Comparison of ENCODE assay signal across 27 cellular contexts in the genomic region with DNA sequence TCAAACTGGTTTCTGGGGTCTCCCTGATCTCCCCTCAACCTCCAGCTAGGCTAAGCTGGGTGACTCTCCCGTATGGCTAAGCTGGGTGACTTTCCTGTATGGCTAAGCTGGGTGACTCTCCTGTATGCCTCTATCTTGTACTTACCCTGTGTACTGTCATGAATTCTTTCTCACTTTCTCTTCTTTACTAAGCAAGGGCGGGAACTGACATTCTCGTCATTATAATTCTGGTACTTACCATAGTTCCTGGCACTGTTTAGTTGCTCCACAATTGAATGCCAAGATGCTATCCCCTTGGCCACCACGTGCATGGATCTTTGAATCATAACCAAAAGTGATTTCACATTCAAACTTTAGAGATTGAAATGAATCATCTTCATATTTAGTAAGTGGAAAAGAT. TPM values are rescaled to one million over a fixed set of nuclear protein-coding genes. Genes with fewer than 3 reads are reported as not detected.
DNase-seq lines count a peak whose midpoint lies in the region; ATAC-seq and TF ChIP-seq lines count a peak whose summit lies in the region.
"Had no signal": no experiment of that assay in that cellular context is flagged by ENCODE, and none has a peak within 500 bp of the region (broad histone marks: within the 10 kb centered on the region; RNA-seq: fewer than 3 reads in every experiment).

No MANE protein-coding gene starts in this region.

- no peak overlapping the region for H3K4me2 ChIP-seq in IMR-90 (ENCODE audit: low read depth, low read length)
- no peak overlapping the region for H3K4me2 ChIP-seq in fibroblast of lung (ENCODE audit: extremely low read depth, insufficient read depth, low read length)
- H3K4me2 ChIP-seq: neural progenitor cell had no signal

- WGBS in IMR-90 (ENCODE audit: extremely low coverage in 2 of 2, insufficient read length in 1 of 2), 2 experiments = 100% methylated on average over 2 of the region's 4 CpGs; no CpG with 5 or more reads in 1 of the 2 experiments

- no peak overlapping the region for H3K56ac ChIP-seq in IMR-90 (ENCODE audit: extremely low read depth, insufficient read depth, low read length)

- no peak overlapping the region for H2BK15ac ChIP-seq in IMR-90 (ENCODE audit: low read depth, low read length)

- H3K23ac ChIP-seq in IMR-90 (ENCODE audit: low read depth, low read length) = no peak overlapping the region

- H2AK5ac ChIP-seq in IMR-90 (ENCODE audit: low read depth, low read length) = no peak overlapping the region

- H3K4ac ChIP-seq in IMR-90 (ENCODE audit: low read depth, low read length) = no peak overlapping the region

- in situ Hi-C loops in IMR-90 (cut with MboI; ENCODE audit: low sequenced_read_pairs) = no loop called here

- H2AFZ ChIP-seq in IMR-90 (replicated peaks; ENCODE audit: low read length, poor library complexity) (no peak overlapping the region), fibroblast of lung (ENCODE audit: low read length) (no peak overlapping the region)
- H2AFZ ChIP-seq: neural progenitor cell had no signal

- H3K4me3 ChIP-seq in IMR-90 (ENCODE audit: insufficient read depth, low read depth, low read length) (no peak overlapping the region), fibroblast of lung (replicated peaks in 1 of 4; ENCODE audit: control extremely low read depth in 1 of 4, insufficient read depth in 1 of 4, low read depth in 3 of 4, low read length in 4 of 4) (no peak overlapping the region)
- H3K4me3 ChIP-seq: HAP-1, neural progenitor cell, right atrium auricular region had no signal

- H4K5ac ChIP-seq in IMR-90 (ENCODE audit: low read depth, low read length) = no peak overlapping the region

- no peak overlapping the region for H4K8ac ChIP-seq in IMR-90 (ENCODE audit: low read depth in 2 of 2, low read length in 2 of 2)

- H3K4me1 ChIP-seq in IMR-90 (ENCODE audit: control insufficient read depth, insufficient read depth, low read length) (no peaks in the 10 kb centered on the region), fibroblast of lung (ENCODE audit: control insufficient read depth, extremely low read depth, insufficient read depth, low read length) (no peaks in the 10 kb centered on the region)
- H3K4me1 ChIP-seq: HAP-1, neural progenitor cell, right atrium auricular region had no signal

- no peak overlapping the region for H2BK20ac ChIP-seq in IMR-90 (ENCODE audit: low read depth, low read length)

- ATAC-seq in IMR-90 (ENCODE audit: low read depth) (no peak), HG03175 (IDR thresholded peaks at IDR 0.05; ENCODE audit: unreplicated experiment) (no peak)
- no peak for ATAC-seq in stimulated activated naive CD8-positive, alpha-beta T cell treated with anti-CD3 and anti-CD28 coated beads, Interleukin-15, amount 100 ng/mL, for 72 hours
- ATAC-seq: left colon had no signal

- no peaks in the 10 kb centered on the region for H3K9me1 ChIP-seq in IMR-90 (ENCODE audit: insufficient read depth, low read length)

- H3K4me3 Mint-ChIP-seq in nephron progenitor cell = no peak overlapping the region
- H3K4me3 Mint-ChIP-seq in stimulated activated naive CD8-positive, alpha-beta T cell treated with anti-CD3 and anti-CD28 coated beads, Interleukin-15, amount 100 ng/mL, for 72 hours = no peak overlapping the region
- H3K4me3 Mint-ChIP-seq: memory B cell, neural progenitor cell had no signal

- no peak overlapping the region for H4K91ac ChIP-seq in IMR-90 (ENCODE audit: insufficient read depth, low read depth, low read length)

- dilution Hi-C loops in IMR-90 (cut with HindIII; ENCODE audit: low sequenced_read_pairs, unreplicated experiment) = no loop called here

- no peak overlapping the region for H2BK120ac ChIP-seq in IMR-90 (ENCODE audit: low read depth, low read length)

- peaks cover 9% of the 10 kb centered on the region; the same call in 1 of the 2 replicates for H3K36me3 ChIP-seq in IMR-90 (ENCODE audit: control insufficient read depth, insufficient read depth, low read length)
- no peaks in the 10 kb centered on the region for H3K36me3 ChIP-seq in fibroblast of lung (ENCODE audit: control insufficient read depth, insufficient read depth, low read length)
- H3K36me3 ChIP-seq: neural progenitor cell, right atrium auricular region had no signal

- no peaks in the 10 kb centered on the region for H3K4me1 Mint-ChIP-seq in nephron progenitor cell
- no peaks in the 10 kb centered on the region for H3K4me1 Mint-ChIP-seq in stimulated activated naive CD8-positive, alpha-beta T cell treated with anti-CD3 and anti-CD28 coated beads, Interleukin-15, amount 100 ng/mL, for 72 hours
- H3K4me1 Mint-ChIP-seq: memory B cell, neural progenitor cell had no signal

- DNase-seq in AG20443 (ENCODE audit: low spot score) (peak; percentile 17), IMR-90 (peak; percentile 15), fibroblast of lung (ENCODE audit: low read depth in 2 of 2) (peak; percentile 4 to 39), nephron progenitor cell (no peak), NAMALWA (ENCODE audit: low spot score) (no peak)
- DNase-seq in stimulated activated naive CD8-positive, alpha-beta T cell treated with anti-CD3 and anti-CD28 coated beads, Interleukin-15, amount 100 ng/mL, for 72 hours = no peak
- no peak for DNase-seq in activated naive CD4-positive, alpha-beta T cell treated with Interleukin-2 at 50 U/mL for 16 hours
- DNase-seq: activated CD8-positive, alpha-beta memory T cell treated with anti-CD3 and anti-CD28 coated beads for 24 hours; activated effector memory CD4-positive, alpha-beta T cell treated with anti-CD3 and anti-CD28 coated beads, Interleukin-2, amount 50 U/mL, for 16 hours; activated T-cell treated with anti-CD3 and anti-CD28 coated beads, Interleukin-2, amount 50 U/mL, for 1 hour; DMS 273 treated with DMSO at 0.1 percent for 48 hours; effector CD8-positive, alpha-beta T cell; Kasumi-1; left colon; NCI-H2107; NCI-H748 treated with DMSO at 0.1 percent for 48 hours; posterior cingulate gyrus; SIG-M5; substantia nigra; trophoblast cell had no signal

- peak overlapping the region; percentile 13 for H3K27ac Mint-ChIP-seq in nephron progenitor cell
- H3K27ac Mint-ChIP-seq in stimulated activated naive CD8-positive, alpha-beta T cell treated with anti-CD3 and anti-CD28 coated beads, Interleukin-15, amount 100 ng/mL, for 72 hours = no peak overlapping the region
- H3K27ac Mint-ChIP-seq: memory B cell, neural progenitor cell had no signal

- peaks cover 8 to 10% of the 10 kb centered on the region in 2 experiments; a peak in 1 of 4 replicates for H3K79me1 ChIP-seq in IMR-90 (ENCODE audit: low read depth in 1 of 2, low read length in 2 of 2)

- POLR2A ChIA-PET in IMR-90 (lab: Charles Lee; ENCODE audit: unreplicated experiment) = no interaction called here

- H3K9ac ChIP-seq in IMR-90 (ENCODE audit: low read depth, low read length) = no peak overlapping the region
- H3K9ac ChIP-seq in fibroblast of lung (ENCODE audit: insufficient read depth, low read length) = no peak overlapping the region
- H3K9ac ChIP-seq: neural progenitor cell had no signal

- peaks cover 36% of the 10 kb centered on the region for H3K36me3 Mint-ChIP-seq in nephron progenitor cell (ENCODE audit: low read depth)
- H3K36me3 Mint-ChIP-seq: memory B cell had no signal

- H2BK5ac ChIP-seq in IMR-90 (ENCODE audit: low read depth, low read length, poor library complexity, severe bottlenecking) = no peak overlapping the region

- CTCF ChIA-PET in IMR-90 (lab: Yijun Ruan, JAX) = interaction anchor here (0.7 kb wide), 1 partner anchor 146 kb away, joined by 4 read pairs; no protein-coding TSS in a partner anchor

- no peaks in the 10 kb centered on the region for H3K27me3 ChIP-seq in IMR-90 (ENCODE audit: control insufficient read depth, insufficient read depth, low read length)
- no peaks in the 10 kb centered on the region for H3K27me3 ChIP-seq in fibroblast of lung (ENCODE audit: control insufficient read depth, insufficient read depth, low read length)
- H3K27me3 ChIP-seq: neural progenitor cell, right atrium auricular region had no signal

- intact Hi-C loops in IMR-90 (cut with micrococcal nuclease) = no loop called here

- TF ChIP-seq RAD21 in IMR-90 (IDR thresholded peaks at IDR 0.05; ENCODE audit: low read length) = no peak

- H3K79me2 ChIP-seq in fibroblast of lung (ENCODE audit: control insufficient read depth, insufficient read depth, low read length) = no peaks in the 10 kb centered on the region

- no TSS peak for BruUV-seq in IMR-90 (replicated peaks; lab: Mats Ljungman, UMichigan)

- H3K9me3 Mint-ChIP-seq in nephron progenitor cell = peaks cover 7% of the 10 kb centered on the region
- peaks cover 0 to 6% of the 10 kb centered on the region in 2 donors for H3K9me3 Mint-ChIP-seq in stimulated activated naive CD8-positive, alpha-beta T cell treated with anti-CD3 and anti-CD28 coated beads, Interleukin-15, amount 100 ng/mL, for 72 hours
- H3K9me3 Mint-ChIP-seq: memory B cell, neural progenitor cell had no signal

- no peak overlapping the region for H2AK9ac ChIP-seq in IMR-90 (replicated peaks; ENCODE audit: low read depth, low read length, poor library complexity)

- H4K20me1 ChIP-seq in IMR-90 (ENCODE audit: insufficient read depth, low read length) (no peaks in the 10 kb centered on the region), fibroblast of lung (ENCODE audit: control insufficient read depth, extremely low read depth, insufficient read depth, low read length) (no peaks in the 10 kb centered on the region)

- no peaks in the 10 kb centered on the region for H3K27me3 Mint-ChIP-seq in nephron progenitor cell (ENCODE audit: low read depth, poor library complexity)
- peaks cover 17% of the 10 kb centered on the region for H3K27me3 Mint-ChIP-seq in stimulated activated naive CD8-positive, alpha-beta T cell treated with anti-CD3 and anti-CD28 coated beads, Interleukin-15, amount 100 ng/mL, for 72 hours

- H3K18ac ChIP-seq in IMR-90 (ENCODE audit: low read depth, low read length) = no peak overlapping the region

- TF ChIP-seq CTCF in IMR-90 (conservative IDR thresholded peaks at IDR 0.05; ENCODE audit: low read depth, low read length) (no peak), fibroblast of lung (conservative IDR thresholded peaks at IDR 0.05 in 1 of 2, IDR thresholded peaks at IDR 0.05 in 1 of 2; ENCODE audit: low read depth in 1 of 2, low read length in 2 of 2) (no peak), nephron progenitor cell (IDR thresholded peaks at IDR 0.05) (no peak)

- TF ChIP-seq POLR2A in IMR-90 (IDR thresholded peaks at IDR 0.05; ENCODE audit: low read depth, low read length) = no peak

- H3K14ac ChIP-seq in IMR-90 (replicated peaks; ENCODE audit: low read depth, low read length) = no peak overlapping the region

- H3K9me3 ChIP-seq in IMR-90 (ENCODE audit: control insufficient read depth, insufficient read depth, low read length) = no peaks in the 10 kb centered on the region
- H3K9me3 ChIP-seq in fibroblast of lung (ENCODE audit: control insufficient read depth, insufficient read depth, low read depth, low read length) = no peaks in the 10 kb centered on the region
- H3K9me3 ChIP-seq: HAP-1, right atrium auricular region had no signal

- H3K27ac ChIP-seq in IMR-90 (ENCODE audit: insufficient read depth, low read length) = no peak overlapping the region
- no peak overlapping the region for H3K27ac ChIP-seq in fibroblast of lung (ENCODE audit: insufficient read depth, low read length)
- H3K27ac ChIP-seq: coronary artery, epithelial cell of prostate, neural progenitor cell, right atrium auricular region had no signal

RNA-seq across cellular contexts. Expression of a gene that starts 8.8 kb away (rescaled TPM):
- total RNA-seq in IMR-90 (2012; rRNA removed) (10.8 and 12.5 TPM in 2 replicates), fibroblast of lung (9.5 and 9.6 TPM in 2 replicates)
- polyA plus RNA-seq in IMR-90 (2012; rRNA removed) (4.8 and 6.5 TPM in 2 replicates), fibroblast of lung (2.4 and 5.6 TPM in 2 replicates)
- polyA plus RNA-seq in IMR-90 (2012; cell fraction: cytosol; rRNA removed) = 0.40 and 0.57 TPM in 2 replicates
- polyA plus RNA-seq in IMR-90 (2012; cell fraction: nucleus; rRNA removed; ENCODE audit: low replicate concordance) = 12.4 and 58.0 TPM in 2 replicates
- 1.3 and 2.5 TPM in 2 replicates for polyA plus RNA-seq in fibroblast of lung (2012)
- polyA minus RNA-seq in fibroblast of lung (ENCODE audit: low replicate concordance) = 1.3 and 2.5 TPM in 2 replicates

Comparison
In these comparisons a context has a peak if more than half of its experiments do, and no peak if none do; other contexts are left out.
1. DNase-seq: peak in AG20443 (single experiment), IMR-90 (single experiment) and fibroblast of lung (2 of 2); none in nephron progenitor cell (single experiment), stimulated activated naive CD8-positive, alpha-beta T cell treated with anti-CD3 and anti-CD28 coated beads, Interleukin-15, amount 100 ng/mL, for 72 hours (0 of 2), NAMALWA (single experiment) and activated naive CD4-positive, alpha-beta T cell treated with Interleukin-2 at 50 U/mL for 16 hours (single experiment).